In genomic region chr22:37686002-37686982, GRCh38 we compare ENCODE assay signal across 1 cellular context.
A peak's percentile ranks its signal among the peaks of the same experiment; 100 is the strongest.
TF ChIP-seq lines count a peak whose summit lies in the region.

NOL12 (plus strand) TSS chr22:37686343; CDS start chr22:37686393, 50 bp downstream.

TF ChIP-seq in GM12878, 131 proteins besides CTCF, POLR2A, EP300 and RAD21 (continued from another document and continues in another):
- TF ChIP-seq, protein P1, sequence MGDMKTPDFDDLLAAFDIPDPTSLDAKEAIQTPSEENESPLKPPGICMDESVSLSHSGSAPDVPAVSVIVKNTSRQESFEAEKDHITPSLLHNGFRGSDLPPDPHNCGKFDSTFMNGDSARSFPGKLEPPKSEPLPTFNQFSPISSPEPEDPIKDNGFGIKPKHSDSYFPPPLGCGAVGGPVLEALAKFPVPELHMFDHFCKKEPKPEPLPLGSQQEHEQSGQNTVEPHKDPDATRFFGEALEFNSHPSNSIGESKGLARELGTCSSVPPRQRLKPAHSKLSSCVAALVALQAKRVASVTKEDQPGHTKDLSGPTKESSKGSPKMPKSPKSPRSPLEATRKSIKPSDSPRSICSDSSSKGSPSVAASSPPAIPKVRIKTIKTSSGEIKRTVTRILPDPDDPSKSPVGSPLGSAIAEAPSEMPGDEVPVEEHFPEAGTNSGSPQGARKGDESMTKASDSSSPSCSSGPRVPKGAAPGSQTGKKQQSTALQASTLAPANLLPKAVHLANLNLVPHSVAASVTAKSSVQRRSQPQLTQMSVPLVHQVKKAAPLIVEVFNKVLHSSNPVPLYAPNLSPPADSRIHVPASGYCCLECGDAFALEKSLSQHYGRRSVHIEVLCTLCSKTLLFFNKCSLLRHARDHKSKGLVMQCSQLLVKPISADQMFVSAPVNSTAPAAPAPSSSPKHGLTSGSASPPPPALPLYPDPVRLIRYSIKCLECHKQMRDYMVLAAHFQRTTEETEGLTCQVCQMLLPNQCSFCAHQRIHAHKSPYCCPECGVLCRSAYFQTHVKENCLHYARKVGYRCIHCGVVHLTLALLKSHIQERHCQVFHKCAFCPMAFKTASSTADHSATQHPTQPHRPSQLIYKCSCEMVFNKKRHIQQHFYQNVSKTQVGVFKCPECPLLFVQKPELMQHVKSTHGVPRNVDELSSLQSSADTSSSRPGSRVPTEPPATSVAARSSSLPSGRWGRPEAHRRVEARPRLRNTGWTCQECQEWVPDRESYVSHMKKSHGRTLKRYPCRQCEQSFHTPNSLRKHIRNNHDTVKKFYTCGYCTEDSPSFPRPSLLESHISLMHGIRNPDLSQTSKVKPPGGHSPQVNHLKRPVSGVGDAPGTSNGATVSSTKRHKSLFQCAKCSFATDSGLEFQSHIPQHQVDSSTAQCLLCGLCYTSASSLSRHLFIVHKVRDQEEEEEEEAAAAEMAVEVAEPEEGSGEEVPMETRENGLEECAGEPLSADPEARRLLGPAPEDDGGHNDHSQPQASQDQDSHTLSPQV (IDR thresholded peaks at IDR 0.05), result no peak
- TF ChIP-seq BHLHE40 (IDR thresholded peaks at IDR 0.05; ENCODE audit: borderline replicate concordance in 1 of 2, low read depth in 2 of 2, low read length in 1 of 2), result peak; percentile 4 to 62; a peak in 1 of 4 replicates
- TF ChIP-seq IKZF2 (IDR thresholded peaks at IDR 0.05), result peak; percentile 22 to 56; a peak in 2 of 4 replicates
- TF ChIP-seq FOXK2 (IDR thresholded peaks at IDR 0.05), result peak; percentile 56
- no peak for TF ChIP-seq HDAC6 (IDR thresholded peaks at IDR 0.05; ENCODE audit: unreplicated experiment)
- peak; percentile 72 for TF ChIP-seq SIX5 (IDR thresholded peaks at IDR 0.05; ENCODE audit: low read depth, low read length, severe bottlenecking)
- no peak for TF ChIP-seq NFXL1 (IDR thresholded peaks at IDR 0.05; ENCODE audit: borderline replicate concordance)
- no peak for TF ChIP-seq JUNB (IDR thresholded peaks at IDR 0.05)
- TF ChIP-seq YY1 (IDR thresholded peaks at IDR 0.05; ENCODE audit: low read depth, low read length), result peak; percentile 83
- TF ChIP-seq TCF7 (IDR thresholded peaks at IDR 0.05; ENCODE audit: borderline replicate concordance), result no peak
- TF ChIP-seq NBN (IDR thresholded peaks at IDR 0.05), result peak; percentile 94
- TF ChIP-seq, protein P2, sequence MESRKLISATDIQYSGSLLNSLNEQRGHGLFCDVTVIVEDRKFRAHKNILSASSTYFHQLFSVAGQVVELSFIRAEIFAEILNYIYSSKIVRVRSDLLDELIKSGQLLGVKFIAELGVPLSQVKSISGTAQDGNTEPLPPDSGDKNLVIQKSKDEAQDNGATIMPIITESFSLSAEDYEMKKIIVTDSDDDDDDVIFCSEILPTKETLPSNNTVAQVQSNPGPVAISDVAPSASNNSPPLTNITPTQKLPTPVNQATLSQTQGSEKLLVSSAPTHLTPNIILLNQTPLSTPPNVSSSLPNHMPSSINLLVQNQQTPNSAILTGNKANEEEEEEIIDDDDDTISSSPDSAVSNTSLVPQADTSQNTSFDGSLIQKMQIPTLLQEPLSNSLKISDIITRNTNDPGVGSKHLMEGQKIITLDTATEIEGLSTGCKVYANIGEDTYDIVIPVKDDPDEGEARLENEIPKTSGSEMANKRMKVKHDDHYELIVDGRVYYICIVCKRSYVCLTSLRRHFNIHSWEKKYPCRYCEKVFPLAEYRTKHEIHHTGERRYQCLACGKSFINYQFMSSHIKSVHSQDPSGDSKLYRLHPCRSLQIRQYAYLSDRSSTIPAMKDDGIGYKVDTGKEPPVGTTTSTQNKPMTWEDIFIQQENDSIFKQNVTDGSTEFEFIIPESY (IDR thresholded peaks at IDR 0.05), result no peak
- TF ChIP-seq, protein P3, sequence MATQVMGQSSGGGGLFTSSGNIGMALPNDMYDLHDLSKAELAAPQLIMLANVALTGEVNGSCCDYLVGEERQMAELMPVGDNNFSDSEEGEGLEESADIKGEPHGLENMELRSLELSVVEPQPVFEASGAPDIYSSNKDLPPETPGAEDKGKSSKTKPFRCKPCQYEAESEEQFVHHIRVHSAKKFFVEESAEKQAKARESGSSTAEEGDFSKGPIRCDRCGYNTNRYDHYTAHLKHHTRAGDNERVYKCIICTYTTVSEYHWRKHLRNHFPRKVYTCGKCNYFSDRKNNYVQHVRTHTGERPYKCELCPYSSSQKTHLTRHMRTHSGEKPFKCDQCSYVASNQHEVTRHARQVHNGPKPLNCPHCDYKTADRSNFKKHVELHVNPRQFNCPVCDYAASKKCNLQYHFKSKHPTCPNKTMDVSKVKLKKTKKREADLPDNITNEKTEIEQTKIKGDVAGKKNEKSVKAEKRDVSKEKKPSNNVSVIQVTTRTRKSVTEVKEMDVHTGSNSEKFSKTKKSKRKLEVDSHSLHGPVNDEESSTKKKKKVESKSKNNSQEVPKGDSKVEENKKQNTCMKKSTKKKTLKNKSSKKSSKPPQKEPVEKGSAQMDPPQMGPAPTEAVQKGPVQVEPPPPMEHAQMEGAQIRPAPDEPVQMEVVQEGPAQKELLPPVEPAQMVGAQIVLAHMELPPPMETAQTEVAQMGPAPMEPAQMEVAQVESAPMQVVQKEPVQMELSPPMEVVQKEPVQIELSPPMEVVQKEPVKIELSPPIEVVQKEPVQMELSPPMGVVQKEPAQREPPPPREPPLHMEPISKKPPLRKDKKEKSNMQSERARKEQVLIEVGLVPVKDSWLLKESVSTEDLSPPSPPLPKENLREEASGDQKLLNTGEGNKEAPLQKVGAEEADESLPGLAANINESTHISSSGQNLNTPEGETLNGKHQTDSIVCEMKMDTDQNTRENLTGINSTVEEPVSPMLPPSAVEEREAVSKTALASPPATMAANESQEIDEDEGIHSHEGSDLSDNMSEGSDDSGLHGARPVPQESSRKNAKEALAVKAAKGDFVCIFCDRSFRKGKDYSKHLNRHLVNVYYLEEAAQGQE (IDR thresholded peaks at IDR 0.05; ENCODE audit: low read depth, low read length), result no peak
- peak; percentile 55; the same call in 1 of the 2 replicates for TF ChIP-seq IRF4 (IDR thresholded peaks at IDR 0.05; ENCODE audit: low read depth, low read length)
- peak; percentile 49; the same call in 1 of the 3 replicates for TF ChIP-seq POU2F2 (IDR thresholded peaks at IDR 0.05; ENCODE audit: borderline replicate concordance, low read depth, low read length)
- no peak for TF ChIP-seq ZSCAN29 (IDR thresholded peaks at IDR 0.05)
- TF ChIP-seq, protein P4, sequence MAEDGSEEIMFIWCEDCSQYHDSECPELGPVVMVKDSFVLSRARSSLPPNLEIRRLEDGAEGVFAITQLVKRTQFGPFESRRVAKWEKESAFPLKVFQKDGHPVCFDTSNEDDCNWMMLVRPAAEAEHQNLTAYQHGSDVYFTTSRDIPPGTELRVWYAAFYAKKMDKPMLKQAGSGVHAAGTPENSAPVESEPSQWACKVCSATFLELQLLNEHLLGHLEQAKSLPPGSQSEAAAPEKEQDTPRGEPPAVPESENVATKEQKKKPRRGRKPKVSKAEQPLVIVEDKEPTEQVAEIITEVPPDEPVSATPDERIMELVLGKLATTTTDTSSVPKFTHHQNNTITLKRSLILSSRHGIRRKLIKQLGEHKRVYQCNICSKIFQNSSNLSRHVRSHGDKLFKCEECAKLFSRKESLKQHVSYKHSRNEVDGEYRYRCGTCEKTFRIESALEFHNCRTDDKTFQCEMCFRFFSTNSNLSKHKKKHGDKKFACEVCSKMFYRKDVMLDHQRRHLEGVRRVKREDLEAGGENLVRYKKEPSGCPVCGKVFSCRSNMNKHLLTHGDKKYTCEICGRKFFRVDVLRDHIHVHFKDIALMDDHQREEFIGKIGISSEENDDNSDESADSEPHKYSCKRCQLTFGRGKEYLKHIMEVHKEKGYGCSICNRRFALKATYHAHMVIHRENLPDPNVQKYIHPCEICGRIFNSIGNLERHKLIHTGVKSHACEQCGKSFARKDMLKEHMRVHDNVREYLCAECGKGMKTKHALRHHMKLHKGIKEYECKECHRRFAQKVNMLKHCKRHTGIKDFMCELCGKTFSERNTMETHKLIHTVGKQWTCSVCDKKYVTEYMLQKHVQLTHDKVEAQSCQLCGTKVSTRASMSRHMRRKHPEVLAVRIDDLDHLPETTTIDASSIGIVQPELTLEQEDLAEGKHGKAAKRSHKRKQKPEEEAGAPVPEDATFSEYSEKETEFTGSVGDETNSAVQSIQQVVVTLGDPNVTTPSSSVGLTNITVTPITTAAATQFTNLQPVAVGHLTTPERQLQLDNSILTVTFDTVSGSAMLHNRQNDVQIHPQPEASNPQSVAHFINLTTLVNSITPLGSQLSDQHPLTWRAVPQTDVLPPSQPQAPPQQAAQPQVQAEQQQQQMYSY (CRISPR knock-in tag; IDR thresholded peaks at IDR 0.05), result no peak
- peak; percentile 85 for TF ChIP-seq HCFC1 (IDR thresholded peaks at IDR 0.05; ENCODE audit: low read length)
- TF ChIP-seq, protein P5, sequence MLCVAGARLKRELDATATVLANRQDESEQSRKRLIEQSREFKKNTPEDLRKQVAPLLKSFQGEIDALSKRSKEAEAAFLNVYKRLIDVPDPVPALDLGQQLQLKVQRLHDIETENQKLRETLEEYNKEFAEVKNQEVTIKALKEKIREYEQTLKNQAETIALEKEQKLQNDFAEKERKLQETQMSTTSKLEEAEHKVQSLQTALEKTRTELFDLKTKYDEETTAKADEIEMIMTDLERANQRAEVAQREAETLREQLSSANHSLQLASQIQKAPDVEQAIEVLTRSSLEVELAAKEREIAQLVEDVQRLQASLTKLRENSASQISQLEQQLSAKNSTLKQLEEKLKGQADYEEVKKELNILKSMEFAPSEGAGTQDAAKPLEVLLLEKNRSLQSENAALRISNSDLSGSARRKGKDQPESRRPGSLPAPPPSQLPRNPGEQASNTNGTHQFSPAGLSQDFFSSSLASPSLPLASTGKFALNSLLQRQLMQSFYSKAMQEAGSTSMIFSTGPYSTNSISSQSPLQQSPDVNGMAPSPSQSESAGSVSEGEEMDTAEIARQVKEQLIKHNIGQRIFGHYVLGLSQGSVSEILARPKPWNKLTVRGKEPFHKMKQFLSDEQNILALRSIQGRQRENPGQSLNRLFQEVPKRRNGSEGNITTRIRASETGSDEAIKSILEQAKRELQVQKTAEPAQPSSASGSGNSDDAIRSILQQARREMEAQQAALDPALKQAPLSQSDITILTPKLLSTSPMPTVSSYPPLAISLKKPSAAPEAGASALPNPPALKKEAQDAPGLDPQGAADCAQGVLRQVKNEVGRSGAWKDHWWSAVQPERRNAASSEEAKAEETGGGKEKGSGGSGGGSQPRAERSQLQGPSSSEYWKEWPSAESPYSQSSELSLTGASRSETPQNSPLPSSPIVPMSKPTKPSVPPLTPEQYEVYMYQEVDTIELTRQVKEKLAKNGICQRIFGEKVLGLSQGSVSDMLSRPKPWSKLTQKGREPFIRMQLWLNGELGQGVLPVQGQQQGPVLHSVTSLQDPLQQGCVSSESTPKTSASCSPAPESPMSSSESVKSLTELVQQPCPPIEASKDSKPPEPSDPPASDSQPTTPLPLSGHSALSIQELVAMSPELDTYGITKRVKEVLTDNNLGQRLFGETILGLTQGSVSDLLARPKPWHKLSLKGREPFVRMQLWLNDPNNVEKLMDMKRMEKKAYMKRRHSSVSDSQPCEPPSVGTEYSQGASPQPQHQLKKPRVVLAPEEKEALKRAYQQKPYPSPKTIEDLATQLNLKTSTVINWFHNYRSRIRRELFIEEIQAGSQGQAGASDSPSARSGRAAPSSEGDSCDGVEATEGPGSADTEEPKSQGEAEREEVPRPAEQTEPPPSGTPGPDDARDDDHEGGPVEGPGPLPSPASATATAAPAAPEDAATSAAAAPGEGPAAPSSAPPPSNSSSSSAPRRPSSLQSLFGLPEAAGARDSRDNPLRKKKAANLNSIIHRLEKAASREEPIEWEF (IDR thresholded peaks at IDR 0.05; ENCODE audit: insufficient replicate concordance, low read depth, low read length), result no peak
- TF ChIP-seq PAX5 (IDR thresholded peaks at IDR 0.05; ENCODE audit: borderline replicate concordance, low read depth, low read length), result peak; percentile 81
- TF ChIP-seq, protein P6, sequence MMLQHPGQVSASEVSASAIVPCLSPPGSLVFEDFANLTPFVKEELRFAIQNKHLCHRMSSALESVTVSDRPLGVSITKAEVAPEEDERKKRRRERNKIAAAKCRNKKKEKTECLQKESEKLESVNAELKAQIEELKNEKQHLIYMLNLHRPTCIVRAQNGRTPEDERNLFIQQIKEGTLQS (IDR thresholded peaks at IDR 0.05; ENCODE audit: borderline replicate concordance, extremely low read depth, low read depth, low read length), result no peak
- peak; percentile 87 for TF ChIP-seq POLR2AphosphoS5 (IDR thresholded peaks at IDR 0.05; ENCODE audit: low read length)
- peak; percentile 52; the same call in 1 of the 2 replicates for TF ChIP-seq ATF7 (IDR thresholded peaks at IDR 0.05; ENCODE audit: low read depth)
- TF ChIP-seq, protein P7, sequence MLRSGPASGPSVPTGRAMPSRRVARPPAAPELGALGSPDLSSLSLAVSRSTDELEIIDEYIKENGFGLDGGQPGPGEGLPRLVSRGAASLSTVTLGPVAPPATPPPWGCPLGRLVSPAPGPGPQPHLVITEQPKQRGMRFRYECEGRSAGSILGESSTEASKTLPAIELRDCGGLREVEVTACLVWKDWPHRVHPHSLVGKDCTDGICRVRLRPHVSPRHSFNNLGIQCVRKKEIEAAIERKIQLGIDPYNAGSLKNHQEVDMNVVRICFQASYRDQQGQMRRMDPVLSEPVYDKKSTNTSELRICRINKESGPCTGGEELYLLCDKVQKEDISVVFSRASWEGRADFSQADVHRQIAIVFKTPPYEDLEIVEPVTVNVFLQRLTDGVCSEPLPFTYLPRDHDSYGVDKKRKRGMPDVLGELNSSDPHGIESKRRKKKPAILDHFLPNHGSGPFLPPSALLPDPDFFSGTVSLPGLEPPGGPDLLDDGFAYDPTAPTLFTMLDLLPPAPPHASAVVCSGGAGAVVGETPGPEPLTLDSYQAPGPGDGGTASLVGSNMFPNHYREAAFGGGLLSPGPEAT (IDR thresholded peaks at IDR 0.05; ENCODE audit: low read depth), result peak; percentile 99
- no peak for TF ChIP-seq SREBF2 (IDR thresholded peaks at IDR 0.05; ENCODE audit: low read length)
- no peak; the same call in 1 of the 2 replicates for TF ChIP-seq POLR2AphosphoS2 (IDR thresholded peaks at IDR 0.05; ENCODE audit: low read depth, low read length)
- TF ChIP-seq EGR1 (IDR thresholded peaks at IDR 0.05; ENCODE audit: borderline replicate concordance in 1 of 2, low read depth in 2 of 2, low read length in 2 of 2), result peak in 1 of 2 experiments; percentile 34; a peak in 2 of 3 replicates
- TF ChIP-seq, protein P8, sequence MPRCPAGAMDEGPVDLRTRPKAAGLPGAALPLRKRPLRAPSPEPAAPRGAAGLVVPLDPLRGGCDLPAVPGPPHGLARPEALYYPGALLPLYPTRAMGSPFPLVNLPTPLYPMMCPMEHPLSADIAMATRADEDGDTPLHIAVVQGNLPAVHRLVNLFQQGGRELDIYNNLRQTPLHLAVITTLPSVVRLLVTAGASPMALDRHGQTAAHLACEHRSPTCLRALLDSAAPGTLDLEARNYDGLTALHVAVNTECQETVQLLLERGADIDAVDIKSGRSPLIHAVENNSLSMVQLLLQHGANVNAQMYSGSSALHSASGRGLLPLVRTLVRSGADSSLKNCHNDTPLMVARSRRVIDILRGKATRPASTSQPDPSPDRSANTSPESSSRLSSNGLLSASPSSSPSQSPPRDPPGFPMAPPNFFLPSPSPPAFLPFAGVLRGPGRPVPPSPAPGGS (IDR thresholded peaks at IDR 0.05; ENCODE audit: borderline replicate concordance, insufficient read depth, low read depth, low read length, poor library complexity, severe bottlenecking), result no peak
